In the genomic region with DNA sequence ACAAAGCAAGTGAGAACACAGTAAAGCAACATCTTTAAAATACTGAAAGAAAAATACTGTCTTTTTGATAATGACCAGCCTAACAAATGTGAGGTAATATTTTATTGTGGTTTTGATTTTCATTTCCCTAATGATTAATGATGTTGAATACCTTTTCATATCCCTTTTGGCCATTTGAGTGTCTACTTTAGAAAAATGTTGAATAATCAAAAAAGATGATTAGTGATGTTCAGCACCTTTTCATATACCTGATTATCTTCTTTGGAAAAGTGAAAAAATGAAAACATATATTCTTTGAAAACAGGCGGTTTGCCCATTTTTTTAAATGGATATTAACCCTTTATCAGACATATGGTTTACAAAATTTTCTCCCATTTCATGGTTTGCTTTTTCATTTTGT, we compare ENCODE assay signal across 29 cellular contexts. TPM values are rescaled to one million over a fixed set of nuclear protein-coding genes. Genes with fewer than 3 reads are reported as not detected.
DNase-seq lines count a peak whose midpoint lies in the region; ATAC-seq, FAIRE-seq and TF ChIP-seq lines count a peak whose summit lies in the region.
"Had no signal": no experiment of that assay in that cellular context is flagged by ENCODE, and none has a peak within 500 bp of the region (broad histone marks: within the 10 kb centered on the region; RNA-seq: fewer than 3 reads in every experiment).

No MANE protein-coding gene starts in this region.

- POLR2A ChIA-PET in A549 (lab: Yijun Ruan, JAX) = no interaction called here
- POLR2A ChIA-PET in K562 (lab: Yijun Ruan, JAX) = no interaction called here

- in situ Hi-C loops in K562 (cut with MboI) = no loop called here

- BruUV-seq in K562 (replicated peaks; lab: Mats Ljungman, UMichigan) = no TSS peak

- 2% methylated on average over 1 of the region's 1 CpG for WGBS in A549 (ENCODE audit: missing lambda C conversion rate)
- WGBS in K562 (ENCODE audit: insufficient coverage, low coverage, missing lambda C conversion rate) = 9% methylated on average over 1 of the region's 1 CpG

- TF ChIP-seq CTCF in A549 (IDR thresholded peaks at IDR 0.05) = no peak
- no peak for TF ChIP-seq CTCF in K562 (IDR thresholded peaks at IDR 0.05 in 2 of 3, conservative IDR thresholded peaks at IDR 0.05 in 1 of 3; ENCODE audit: insufficient read depth in 2 of 3, low read depth in 1 of 3, low read length in 3 of 3)

- DNase-seq in A549 (ENCODE audit: low read depth in 1 of 2, low spot score in 1 of 2) = no peak
- DNase-seq in K562 (ENCODE audit: extremely low read depth in 1 of 4, low spot score in 3 of 4) = no peak
- DNase-seq in OCI-M2 (lab: John Stamatoyannopoulos, UW; ENCODE audit: unreplicated experiment) = no peak
- no peak for DNase-seq in sciatic nerve (ENCODE audit: low spot score)
- DNase-seq: 8988T; ACHN; BE2C; C1 segment of cervical spinal cord; CD4-positive, alpha-beta memory T cell; CD4-positive, CD25-positive, alpha-beta regulatory T cell; CD8-positive, alpha-beta memory T cell; COR-L47; DMS 273 treated with DMSO at 0.1 percent for 48 hours; DMS153; DMS53; DMS79; DND-41; EL; GDM1 had no signal

- CTCF ChIA-PET in A549 (lab: Yijun Ruan, JAX) (no interaction called here), K562 (lab: Yijun Ruan, JAX; ENCODE audit: low intra/inter-chr PET ratio) (no interaction called here)

- peaks cover 6% of the 10 kb centered on the region; the same call in 2 of the 3 replicates for H3K9me3 ChIP-seq in A549
- no peaks in the 10 kb centered on the region for H3K9me3 ChIP-seq in K562 (replicated peaks; ENCODE audit: control insufficient read depth, insufficient read depth, low read depth, low read length)
- H3K9me3 ChIP-seq: BE2C had no signal

- H2AFZ ChIP-seq in K562 (ENCODE audit: low read depth, low read length) = no peak overlapping the region

- no peak for TF ChIP-seq POLR2A in A549 (IDR thresholded peaks at IDR 0.05; ENCODE audit: low read length)
- TF ChIP-seq POLR2A in K562 (conservative IDR thresholded peaks at IDR 0.05) = no peak

- FAIRE-seq in A549 (lab: Jason Lieb, UNC) (peak; percentile 7), K562 (lab: Jason Lieb, UNC) (no peak)
- FAIRE-seq: GM12878, GM12892, GM18507 had no signal

- H3K36me3 ChIP-seq in K562 (ENCODE audit: control insufficient read depth, insufficient read depth, low read length) = no peaks in the 10 kb centered on the region
- H3K36me3 ChIP-seq: BE2C, BLaER1 had no signal

- no peaks in the 10 kb centered on the region for H3K9me1 ChIP-seq in K562 (ENCODE audit: control insufficient read depth, insufficient read depth, low read length)

- no peak overlapping the region for H3K9ac ChIP-seq in K562 (ENCODE audit: insufficient read depth in 1 of 2, low read depth in 2 of 2, low read length in 2 of 2)
- H3K9ac ChIP-seq: BLaER1 had no signal

- ATAC-seq in A549 (no peak), K562 (no peak), HG03025 (IDR thresholded peaks at IDR 0.05; ENCODE audit: low FRiP score, unreplicated experiment) (no peak), sciatic nerve (no peak)
- ATAC-seq: GM12878 had no signal

- H3K79me2 ChIP-seq in K562 (ENCODE audit: control insufficient read depth, insufficient read depth, low read length) = no peaks in the 10 kb centered on the region

- intact Hi-C loops in K562 (cut with micrococcal nuclease) (no loop called here), sciatic nerve (cut with DNase I) (no loop called here)

- peaks cover 2 to 6% of the 10 kb centered on the region in 2 experiments; a peak in 4 of 5 replicates for H3K27me3 ChIP-seq in K562 (ENCODE audit: control insufficient read depth in 2 of 2, insufficient read depth in 2 of 2, low read length in 2 of 2)
- H3K27me3 ChIP-seq: BE2C, BLaER1 had no signal

- H3K4me1 ChIP-seq in A549 = no peaks in the 10 kb centered on the region
- H3K4me1 ChIP-seq in K562 (replicated peaks in 1 of 2; ENCODE audit: control insufficient read depth in 2 of 2, insufficient read depth in 2 of 2, low read length in 2 of 2) = no peaks in the 10 kb centered on the region
- H3K4me1 ChIP-seq: BE2C, BLaER1 had no signal

- H3K27ac ChIP-seq in A549 (no peak overlapping the region), K562 (ENCODE audit: extremely low read depth, low read depth, low read length) (no peak overlapping the region)
- H3K27ac ChIP-seq: BLaER1 had no signal

- H3K4me2 ChIP-seq in A549 (no peak overlapping the region), K562 (ENCODE audit: insufficient read depth, low read length) (no peak overlapping the region)
- H3K4me2 ChIP-seq: BLaER1 had no signal

- TF ChIP-seq RAD21 in A549 (conservative IDR thresholded peaks at IDR 0.05 in 1 of 2, IDR thresholded peaks at IDR 0.05 in 1 of 2) (no peak), K562 (CRISPR knock-in tag; conservative IDR thresholded peaks at IDR 0.05 in 1 of 2, IDR thresholded peaks at IDR 0.05 in 1 of 2) (no peak)

- H4K20me1 ChIP-seq in K562 (replicated peaks; ENCODE audit: control insufficient read depth, insufficient read depth, low read length) = no peaks in the 10 kb centered on the region
- H4K20me1 ChIP-seq: BLaER1 had no signal

- no peak for TF ChIP-seq EP300 in A549 (IDR thresholded peaks at IDR 0.05)
- TF ChIP-seq EP300 in K562 (IDR thresholded peaks at IDR 0.05; ENCODE audit: low read length) = no peak

- H3K4me3 ChIP-seq in A549 = no peak overlapping the region
- no peak overlapping the region for H3K4me3 ChIP-seq in K562
- H3K4me3 ChIP-seq: BLaER1, GM12878 had no signal

TF ChIP-seq in A549, 52 proteins besides CTCF, POLR2A, EP300 and RAD21 (continues in another document):
- TF ChIP-seq ZNF302 (CRISPR knock-in tag; IDR thresholded peaks at IDR 0.05) = no peak
- TF ChIP-seq, protein P1, sequence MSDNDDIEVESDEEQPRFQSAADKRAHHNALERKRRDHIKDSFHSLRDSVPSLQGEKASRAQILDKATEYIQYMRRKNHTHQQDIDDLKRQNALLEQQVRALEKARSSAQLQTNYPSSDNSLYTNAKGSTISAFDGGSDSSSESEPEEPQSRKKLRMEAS (IDR thresholded peaks at IDR 0.05) = no peak
- TF ChIP-seq MAFK (IDR thresholded peaks at IDR 0.05; ENCODE audit: partially characterized antibody) = peak; percentile 9

TF ChIP-seq in K562, 482 proteins besides CTCF, POLR2A, EP300 and RAD21 (continues in another document):
- no peak for TF ChIP-seq CBFA2T3 (IDR thresholded peaks at IDR 0.05)
- TF ChIP-seq ZNF316 (IDR thresholded peaks at IDR 0.05) = peak; percentile 78
- TF ChIP-seq ZZZ3 (IDR thresholded peaks at IDR 0.05) = no peak
- TF ChIP-seq MAFF (IDR thresholded peaks at IDR 0.05; ENCODE audit: low read length) = no peak
- no peak for TF ChIP-seq POLR2B (IDR thresholded peaks at IDR 0.05; ENCODE audit: low read depth, partially characterized antibody)

RNA-seq across cellular contexts. Expression of a gene that starts 32.2 kb away (rescaled TPM):
- polyA plus RNA-seq in A549 (2011; rRNA removed) (0.26 and 0.32 TPM in 2 replicates), A549 (2017; fragmentation: RNase III; extraction: RNeasy Plus Mini Kit Qiagen cat#74134 plus additional on column Dnase treatment) (0.14 to 0.37 TPM (median 0.22 TPM) in 3 replicates), K562 (2011; rRNA removed) (108 and 123 TPM in 2 replicates), K562 (2014; fragmentation: Illumina TruSeq; extraction: Trizol) (7.6 and 10.7 TPM in 2 replicates), K562 (2014; fragmentation: Nextera tagmentation; extraction: Ambion mirVana) (1 to 10 TPM; 1.4 to 2.5 TPM), K562 (2014; rRNA removed) (12.0 and 16.3 TPM in 2 replicates)
- polyA plus RNA-seq in A549 (2012; cell fraction: cytosol; rRNA removed) = 0.09 and 0.10 TPM in 2 replicates
- 0.35 and 0.86 TPM in 2 replicates for polyA plus RNA-seq in A549 (2012; cell fraction: nucleus; rRNA removed)
- 1.1 and 1.2 TPM in 2 replicates for polyA minus RNA-seq in A549 (2011; rRNA and poly(A)+ RNA removed)
- 81.3 and 499 TPM in 2 replicates for total RNA-seq in K562 (2011; cell fraction: chromatin; rRNA removed; ENCODE audit: low replicate concordance)
- 147 and 442 TPM in 2 replicates for total RNA-seq in K562 (2011; cell fraction: nucleolus; rRNA removed)
- 112 and 171 TPM in 2 replicates for total RNA-seq in K562 (2011; cell fraction: nucleoplasm; rRNA removed)
- total RNA-seq in K562 (2014; rRNA removed) (10.4 and 11.3 TPM in 2 replicates), K562 (2014; rRNA removed; fragmentation: Illumina TruSeq; extraction: Trizol) (4.1 and 4.3 TPM in 2 replicates), K562 (2015; rRNA removed; fragmentation: Illumina TruSeq; extraction: Trizol) (1.5 and 2.1 TPM in 2 replicates), K562 (2021) (13.2 and 19.1 TPM in 2 replicates), sciatic nerve (15.7 TPM)
- 99.6 and 191 TPM in 2 replicates for polyA plus RNA-seq in K562 (2011; cell fraction: cytosol; rRNA removed)
- polyA plus RNA-seq in K562 (2011; cell fraction: nucleus; rRNA removed) = 516 and 1,081 TPM in 2 replicates
- polyA plus RNA-seq in K562 (2012) = 8.8 and 13.0 TPM in 2 replicates
- 56.3 and 87.3 TPM in 2 replicates for polyA minus RNA-seq in K562 (2011; rRNA and poly(A)+ RNA removed)
- polyA minus RNA-seq in K562 (2011; cell fraction: cytosol; rRNA and poly(A)+ RNA removed) = 119 and 124 TPM in 2 replicates
- 75.4 and 113 TPM in 2 replicates for polyA minus RNA-seq in K562 (2011; cell fraction: nucleus; rRNA and poly(A)+ RNA removed)
- total RNA-seq: G401 had no signal

RNA-seq across cellular contexts. Expression of a gene that starts 51.9 kb away (rescaled TPM):
- not detected in 2 replicates for polyA plus RNA-seq in A549 (2011; rRNA removed)
- not detected in 2 replicates for polyA plus RNA-seq in A549 (2012; cell fraction: cytosol; rRNA removed)
- not detected in 2 replicates for polyA plus RNA-seq in A549 (2012; cell fraction: nucleus; rRNA removed)
- polyA plus RNA-seq in A549 (2017; fragmentation: RNase III; extraction: RNeasy Plus Mini Kit Qiagen cat#74134 plus additional on column Dnase treatment) = not detected in 3 replicates
- not detected in 2 replicates for polyA minus RNA-seq in A549 (2011; rRNA and poly(A)+ RNA removed)
- total RNA-seq in K562 (2011; cell fraction: chromatin; rRNA removed; ENCODE audit: low replicate concordance) = 2.5 TPM in 1 of 2 replicates, not detected in the other
- total RNA-seq in K562 (2011; cell fraction: nucleolus; rRNA removed) = 4.6 and 6.2 TPM in 2 replicates
- 3.5 and 4.8 TPM in 2 replicates for total RNA-seq in K562 (2011; cell fraction: nucleoplasm; rRNA removed)
- 1.1 and 1.7 TPM in 2 replicates for total RNA-seq in K562 (2014; rRNA removed)
- total RNA-seq in K562 (2014; rRNA removed; fragmentation: Illumina TruSeq; extraction: Trizol) = 2.4 and 2.5 TPM in 2 replicates
- total RNA-seq in K562 (2015; rRNA removed; fragmentation: Illumina TruSeq; extraction: Trizol) = 1.3 and 2.4 TPM in 2 replicates
- total RNA-seq in K562 (2021) = 23.9 and 30.1 TPM in 2 replicates
- 3.8 and 6.4 TPM in 2 replicates for polyA plus RNA-seq in K562 (2011; rRNA removed)
- polyA plus RNA-seq in K562 (2011; cell fraction: cytosol; rRNA removed) = 9.3 and 14.7 TPM in 2 replicates
- 4.3 and 5.0 TPM in 2 replicates for polyA plus RNA-seq in K562 (2011; cell fraction: nucleus; rRNA removed)
- polyA plus RNA-seq in K562 (2012) = 6.6 and 43.8 TPM in 2 replicates
- 4.7 and 6.2 TPM in 2 replicates for polyA plus RNA-seq in K562 (2014; fragmentation: Illumina TruSeq; extraction: Trizol)
- polyA plus RNA-seq in K562 (2014; fragmentation: Nextera tagmentation; extraction: Ambion mirVana) = 10 to 100 TPM in 1 of 2 experiments, 1 to 10 TPM in 1; 9.5 to 16.4 TPM
- 1.4 and 1.6 TPM in 2 replicates for polyA plus RNA-seq in K562 (2014; rRNA removed)
- 2.8 and 3.7 TPM in 2 replicates for polyA minus RNA-seq in K562 (2011; rRNA and poly(A)+ RNA removed)
- polyA minus RNA-seq in K562 (2011; cell fraction: cytosol; rRNA and poly(A)+ RNA removed) = 4.5 and 5.4 TPM in 2 replicates
- 0.67 and 1.4 TPM in 2 replicates for polyA minus RNA-seq in K562 (2011; cell fraction: nucleus; rRNA and poly(A)+ RNA removed)
- 6.0 TPM for total RNA-seq in sciatic nerve
- total RNA-seq: A673; CD4-positive, alpha-beta memory T cell; CD8-positive, alpha-beta memory T cell; Daoy; G401 had no signal
- polyA plus RNA-seq: AG04450; CD14-positive monocyte; CD4-positive, alpha-beta memory T cell; CD8-positive, alpha-beta memory T cell had no signal
